In genomic region chr5:74693176-74693575, GRCh38 we compare ENCODE assay signal across 1 cellular context.
TF ChIP-seq lines count a peak whose summit lies in the region.

No MANE protein-coding gene starts in this region.

TF ChIP-seq in GM23338, 12 proteins besides CTCF, POLR2A, EP300 and RAD21 (continued from another document):
- TF ChIP-seq, protein P1, sequence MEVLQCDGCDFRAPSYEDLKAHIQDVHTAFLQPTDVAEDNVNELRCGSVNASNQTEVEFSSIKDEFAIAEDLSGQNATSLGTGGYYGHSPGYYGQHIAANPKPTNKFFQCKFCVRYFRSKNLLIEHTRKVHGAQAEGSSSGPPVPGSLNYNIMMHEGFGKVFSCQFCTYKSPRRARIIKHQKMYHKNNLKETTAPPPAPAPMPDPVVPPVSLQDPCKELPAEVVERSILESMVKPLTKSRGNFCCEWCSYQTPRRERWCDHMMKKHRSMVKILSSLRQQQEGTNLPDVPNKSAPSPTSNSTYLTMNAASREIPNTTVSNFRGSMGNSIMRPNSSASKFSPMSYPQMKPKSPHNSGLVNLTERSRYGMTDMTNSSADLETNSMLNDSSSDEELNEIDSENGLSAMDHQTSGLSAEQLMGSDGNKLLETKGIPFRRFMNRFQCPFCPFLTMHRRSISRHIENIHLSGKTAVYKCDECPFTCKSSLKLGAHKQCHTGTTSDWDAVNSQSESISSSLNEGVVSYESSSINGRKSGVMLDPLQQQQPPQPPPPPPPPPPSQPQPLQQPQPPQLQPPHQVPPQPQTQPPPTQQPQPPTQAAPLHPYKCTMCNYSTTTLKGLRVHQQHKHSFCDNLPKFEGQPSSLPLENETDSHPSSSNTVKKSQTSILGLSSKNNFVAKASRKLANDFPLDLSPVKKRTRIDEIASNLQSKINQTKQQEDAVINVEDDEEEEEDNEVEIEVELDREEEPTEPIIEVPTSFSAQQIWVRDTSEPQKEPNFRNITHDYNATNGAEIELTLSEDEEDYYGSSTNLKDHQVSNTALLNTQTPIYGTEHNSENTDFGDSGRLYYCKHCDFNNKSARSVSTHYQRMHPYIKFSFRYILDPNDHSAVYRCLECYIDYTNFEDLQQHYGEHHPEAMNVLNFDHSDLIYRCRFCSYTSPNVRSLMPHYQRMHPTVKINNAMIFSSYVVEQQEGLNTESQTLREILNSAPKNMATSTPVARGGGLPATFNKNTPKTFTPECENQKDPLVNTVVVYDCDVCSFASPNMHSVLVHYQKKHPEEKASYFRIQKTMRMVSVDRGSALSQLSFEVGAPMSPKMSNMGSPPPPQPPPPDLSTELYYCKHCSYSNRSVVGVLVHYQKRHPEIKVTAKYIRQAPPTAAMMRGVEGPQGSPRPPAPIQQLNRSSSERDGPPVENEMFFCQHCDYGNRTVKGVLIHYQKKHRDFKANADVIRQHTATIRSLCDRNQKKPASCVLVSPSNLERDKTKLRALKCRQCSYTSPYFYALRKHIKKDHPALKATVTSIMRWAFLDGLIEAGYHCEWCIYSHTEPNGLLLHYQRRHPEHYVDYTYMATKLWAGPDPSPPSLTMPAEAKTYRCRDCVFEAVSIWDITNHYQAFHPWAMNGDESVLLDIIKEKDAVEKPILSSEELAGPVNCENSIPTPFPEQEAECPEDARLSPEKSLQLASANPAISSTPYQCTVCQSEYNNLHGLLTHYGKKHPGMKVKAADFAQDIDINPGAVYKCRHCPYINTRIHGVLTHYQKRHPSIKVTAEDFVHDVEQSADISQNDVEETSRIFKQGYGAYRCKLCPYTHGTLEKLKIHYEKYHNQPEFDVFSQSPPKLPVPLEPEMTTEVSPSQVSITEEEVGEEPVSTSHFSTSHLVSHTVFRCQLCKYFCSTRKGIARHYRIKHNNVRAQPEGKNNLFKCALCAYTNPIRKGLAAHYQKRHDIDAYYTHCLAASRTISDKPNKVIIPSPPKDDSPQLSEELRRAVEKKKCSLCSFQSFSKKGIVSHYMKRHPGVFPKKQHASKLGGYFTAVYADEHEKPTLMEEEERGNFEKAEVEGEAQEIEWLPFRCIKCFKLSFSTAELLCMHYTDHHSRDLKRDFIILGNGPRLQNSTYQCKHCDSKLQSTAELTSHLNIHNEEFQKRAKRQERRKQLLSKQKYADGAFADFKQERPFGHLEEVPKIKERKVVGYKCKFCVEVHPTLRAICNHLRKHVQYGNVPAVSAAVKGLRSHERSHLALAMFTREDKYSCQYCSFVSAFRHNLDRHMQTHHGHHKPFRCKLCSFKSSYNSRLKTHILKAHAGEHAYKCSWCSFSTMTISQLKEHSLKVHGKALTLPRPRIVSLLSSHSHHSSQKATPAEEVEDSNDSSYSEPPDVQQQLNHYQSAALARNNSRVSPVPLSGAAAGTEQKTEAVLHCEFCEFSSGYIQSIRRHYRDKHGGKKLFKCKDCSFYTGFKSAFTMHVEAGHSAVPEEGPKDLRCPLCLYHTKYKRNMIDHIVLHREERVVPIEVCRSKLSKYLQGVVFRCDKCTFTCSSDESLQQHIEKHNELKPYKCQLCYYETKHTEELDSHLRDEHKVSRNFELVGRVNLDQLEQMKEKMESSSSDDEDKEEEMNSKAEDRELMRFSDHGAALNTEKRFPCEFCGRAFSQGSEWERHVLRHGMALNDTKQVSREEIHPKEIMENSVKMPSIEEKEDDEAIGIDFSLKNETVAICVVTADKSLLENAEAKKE (CRISPR knock-in tag; IDR thresholded peaks at IDR 0.05) = no peak
- TF ChIP-seq EZH2 (IDR thresholded peaks at IDR 0.05; ENCODE audit: low read depth, unreplicated experiment) = no peak
- TF ChIP-seq, protein P2, sequence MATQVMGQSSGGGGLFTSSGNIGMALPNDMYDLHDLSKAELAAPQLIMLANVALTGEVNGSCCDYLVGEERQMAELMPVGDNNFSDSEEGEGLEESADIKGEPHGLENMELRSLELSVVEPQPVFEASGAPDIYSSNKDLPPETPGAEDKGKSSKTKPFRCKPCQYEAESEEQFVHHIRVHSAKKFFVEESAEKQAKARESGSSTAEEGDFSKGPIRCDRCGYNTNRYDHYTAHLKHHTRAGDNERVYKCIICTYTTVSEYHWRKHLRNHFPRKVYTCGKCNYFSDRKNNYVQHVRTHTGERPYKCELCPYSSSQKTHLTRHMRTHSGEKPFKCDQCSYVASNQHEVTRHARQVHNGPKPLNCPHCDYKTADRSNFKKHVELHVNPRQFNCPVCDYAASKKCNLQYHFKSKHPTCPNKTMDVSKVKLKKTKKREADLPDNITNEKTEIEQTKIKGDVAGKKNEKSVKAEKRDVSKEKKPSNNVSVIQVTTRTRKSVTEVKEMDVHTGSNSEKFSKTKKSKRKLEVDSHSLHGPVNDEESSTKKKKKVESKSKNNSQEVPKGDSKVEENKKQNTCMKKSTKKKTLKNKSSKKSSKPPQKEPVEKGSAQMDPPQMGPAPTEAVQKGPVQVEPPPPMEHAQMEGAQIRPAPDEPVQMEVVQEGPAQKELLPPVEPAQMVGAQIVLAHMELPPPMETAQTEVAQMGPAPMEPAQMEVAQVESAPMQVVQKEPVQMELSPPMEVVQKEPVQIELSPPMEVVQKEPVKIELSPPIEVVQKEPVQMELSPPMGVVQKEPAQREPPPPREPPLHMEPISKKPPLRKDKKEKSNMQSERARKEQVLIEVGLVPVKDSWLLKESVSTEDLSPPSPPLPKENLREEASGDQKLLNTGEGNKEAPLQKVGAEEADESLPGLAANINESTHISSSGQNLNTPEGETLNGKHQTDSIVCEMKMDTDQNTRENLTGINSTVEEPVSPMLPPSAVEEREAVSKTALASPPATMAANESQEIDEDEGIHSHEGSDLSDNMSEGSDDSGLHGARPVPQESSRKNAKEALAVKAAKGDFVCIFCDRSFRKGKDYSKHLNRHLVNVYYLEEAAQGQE (IDR thresholded peaks at IDR 0.05; ENCODE audit: unreplicated experiment) = no peak
